In the genomic region with DNA sequence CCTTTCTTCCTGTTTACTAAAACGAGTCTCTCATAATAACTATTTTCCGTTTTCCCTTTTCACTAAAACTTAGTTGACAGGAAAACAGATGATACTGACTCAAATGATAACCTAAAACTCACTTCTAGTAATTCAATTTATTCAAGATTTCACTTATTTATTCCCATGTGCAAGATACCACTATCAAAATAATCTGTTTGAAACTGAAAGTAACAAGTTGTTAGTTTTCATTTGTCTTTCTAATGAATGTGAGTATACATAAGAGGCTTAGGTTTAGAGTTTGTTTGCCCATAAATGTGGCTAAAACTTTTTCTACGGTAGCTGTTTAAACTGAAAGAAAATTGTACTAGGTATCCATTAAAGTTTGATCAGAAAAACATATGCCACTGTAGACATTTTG, we compare ENCODE assay signal across 20 cellular contexts.
DNase-seq lines count a peak whose midpoint lies in the region; ATAC-seq, FAIRE-seq and TF ChIP-seq lines count a peak whose summit lies in the region.
"Had no signal": no experiment of that assay in that cellular context is flagged by ENCODE, and none has a peak within 500 bp of the region (broad histone marks: within the 10 kb centered on the region; RNA-seq: fewer than 3 reads in every experiment).

No MANE protein-coding gene starts in this region.

- TF ChIP-seq CTCF in D721Med (IDR thresholded peaks at IDR 0.05; ENCODE audit: insufficient read depth, missing control alignments) (no peak), HFFc6 (IDR thresholded peaks at IDR 0.05) (no peak)
- no peak for TF ChIP-seq CTCF in CD4-positive, alpha-beta T cell (IDR thresholded peaks at IDR 0.05)

- peak; percentile 16 for FAIRE-seq in D721Med (lab: Jason Lieb, UNC)
- FAIRE-seq: astrocyte, colon, endothelial cell of umbilical vein had no signal

- no peaks in the 10 kb centered on the region for H3K36me3 Mint-ChIP-seq in activated T-helper 2 cell treated with anti-CD3 and anti-CD28 coated beads, Interferon-gamma antibody, Interleukin-2, Interleukin-4, amounts not matched to agents 10 μg/mL and 5 μg/mL and 100 μg/mL, durations not matched to agents 14 hours and 24 hours and 36 hours (ENCODE audit: low read depth)
- H3K36me3 Mint-ChIP-seq in T-cell = no peaks in the 10 kb centered on the region
- no peaks in the 10 kb centered on the region for H3K36me3 Mint-ChIP-seq in HFFc6 (ENCODE audit: low read depth)
- no peaks in the 10 kb centered on the region for H3K36me3 Mint-ChIP-seq in CD4-positive, alpha-beta T cell (ENCODE audit: low read depth)

- intact Hi-C loops in activated T-helper 2 cell treated with anti-CD3 and anti-CD28 coated beads, Interferon-gamma antibody, Interleukin-2, Interleukin-4, amounts not matched to agents 10 μg/mL and 5 μg/mL and 100 μg/mL, durations not matched to agents 14 hours and 24 hours and 36 hours (cut with micrococcal nuclease) = no loop called here
- intact Hi-C loops in CD4-positive, alpha-beta T cell (cut with DNase I, micrococcal nuclease) = no loop called here

- no peaks in the 10 kb centered on the region for H3K9me3 Mint-ChIP-seq in activated T-helper 2 cell treated with anti-CD3 and anti-CD28 coated beads, Interferon-gamma antibody, Interleukin-2, Interleukin-4, amounts not matched to agents 10 μg/mL and 5 μg/mL and 100 μg/mL, durations not matched to agents 14 hours and 24 hours and 36 hours
- H3K9me3 Mint-ChIP-seq in T-cell (no peaks in the 10 kb centered on the region), HFFc6 (peaks cover 10% of the 10 kb centered on the region)
- no peaks in the 10 kb centered on the region for H3K9me3 Mint-ChIP-seq in CD4-positive, alpha-beta T cell

- CTCF ChIA-PET in T-cell (lab: Charles Lee) = no interaction called here
- CTCF ChIA-PET in CD4-positive, alpha-beta T cell (lab: Charles Lee) = no interaction called here

- ATAC-seq in GM18858 (IDR thresholded peaks at IDR 0.05; ENCODE audit: unreplicated experiment) (peak; percentile 69), HG03439 (IDR thresholded peaks at IDR 0.05; ENCODE audit: unreplicated experiment) (peak; percentile 60), T-cell (replicated peaks in 1 of 4) (no peak), HG03460 (IDR thresholded peaks at IDR 0.05; ENCODE audit: unreplicated experiment) (no peak)
- ATAC-seq in CD4-positive, alpha-beta T cell (ENCODE audit: poor library complexity) = no peak
- ATAC-seq: left colon had no signal

- peaks cover 8% of the 10 kb centered on the region for H3K4me1 Mint-ChIP-seq in activated T-helper 2 cell treated with anti-CD3 and anti-CD28 coated beads, Interferon-gamma antibody, Interleukin-2, Interleukin-4, amounts not matched to agents 10 μg/mL and 5 μg/mL and 100 μg/mL, durations not matched to agents 14 hours and 24 hours and 36 hours (ENCODE audit: low read depth)
- H3K4me1 Mint-ChIP-seq in T-cell = peaks cover 0 to 2% (median 0%) of the 10 kb centered on the region in 3 donors
- H3K4me1 Mint-ChIP-seq in HFFc6 (ENCODE audit: low read depth) = no peaks in the 10 kb centered on the region
- no peaks in the 10 kb centered on the region for H3K4me1 Mint-ChIP-seq in CD4-positive, alpha-beta T cell (ENCODE audit: low read depth)

- H3K27ac ChIP-seq in CD4-positive, alpha-beta T cell (ENCODE audit: low read depth, low read length) = no peak overlapping the region
- H3K27ac ChIP-seq: parathyroid adenoma, Peyer's patch, skin epidermis, tibial nerve had no signal

- DNase-seq in D721Med (ENCODE audit: insufficient read length, low spot score) (no peak), T-cell (no peak), HFFc6 (no peak)
- DNase-seq in activated T-helper 2 cell treated with anti-CD3 and anti-CD28 coated beads, Interferon-gamma antibody, Interleukin-2, Interleukin-4, amounts not matched to agents 10 μg/mL and 5 μg/mL and 100 μg/mL, durations not matched to agents 14 hours and 24 hours and 36 hours (ENCODE audit: low spot score) = no peak
- DNase-seq in CD4-positive, alpha-beta T cell = no peak
- DNase-seq: activated effector memory CD4-positive, alpha-beta T cell treated with anti-CD3 and anti-CD28 coated beads, Interleukin-2, amount 50 U/mL, for 16 hours; DMS79; foreskin melanocyte; left colon; NCI-H526 treated with DMSO at 0.1 percent for 48 hours; Peyer's patch had no signal

- no peaks in the 10 kb centered on the region for H3K27me3 Mint-ChIP-seq in activated T-helper 2 cell treated with anti-CD3 and anti-CD28 coated beads, Interferon-gamma antibody, Interleukin-2, Interleukin-4, amounts not matched to agents 10 μg/mL and 5 μg/mL and 100 μg/mL, durations not matched to agents 14 hours and 24 hours and 36 hours (ENCODE audit: low read depth)
- H3K27me3 Mint-ChIP-seq in T-cell = peaks cover 0 to 3% of the 10 kb centered on the region in 2 donors
- no peaks in the 10 kb centered on the region for H3K27me3 Mint-ChIP-seq in HFFc6 (ENCODE audit: insufficient read depth)
- H3K27me3 Mint-ChIP-seq in CD4-positive, alpha-beta T cell = no peaks in the 10 kb centered on the region

- H3K9me3 ChIP-seq in CD4-positive, alpha-beta T cell (ENCODE audit: control insufficient read depth, low read length) = no peaks in the 10 kb centered on the region
- H3K9me3 ChIP-seq: tibial nerve had no signal

- no peaks in the 10 kb centered on the region for H3K27me3 ChIP-seq in CD4-positive, alpha-beta T cell (ENCODE audit: control insufficient read depth, insufficient read depth, low read length)
- H3K27me3 ChIP-seq: Peyer's patch, tibial nerve had no signal

- peak overlapping the region; percentile 26 for H3K27ac Mint-ChIP-seq in activated T-helper 2 cell treated with anti-CD3 and anti-CD28 coated beads, Interferon-gamma antibody, Interleukin-2, Interleukin-4, amounts not matched to agents 10 μg/mL and 5 μg/mL and 100 μg/mL, durations not matched to agents 14 hours and 24 hours and 36 hours
- H3K27ac Mint-ChIP-seq in T-cell = no peak overlapping the region
- no peak overlapping the region for H3K27ac Mint-ChIP-seq in HFFc6
- no peak overlapping the region for H3K27ac Mint-ChIP-seq in CD4-positive, alpha-beta T cell

- POLR2A ChIA-PET in T-cell (lab: Charles Lee) = no interaction called here
- POLR2A ChIA-PET in CD4-positive, alpha-beta T cell (lab: Charles Lee) = no interaction called here

- peak overlapping the region; percentile 26 for H3K4me3 Mint-ChIP-seq in activated T-helper 2 cell treated with anti-CD3 and anti-CD28 coated beads, Interferon-gamma antibody, Interleukin-2, Interleukin-4, amounts not matched to agents 10 μg/mL and 5 μg/mL and 100 μg/mL, durations not matched to agents 14 hours and 24 hours and 36 hours (ENCODE audit: low read depth)
- H3K4me3 Mint-ChIP-seq in T-cell (peak overlapping the region in 1 of 3 donors; percentile 60), HFFc6 (no peak overlapping the region)
- H3K4me3 Mint-ChIP-seq in CD4-positive, alpha-beta T cell = no peak overlapping the region

Comparison
In these comparisons a context has a peak if more than half of its experiments do, and no peak if none do; other contexts are left out.
1. ATAC-seq: peak in GM18858 (single experiment) and HG03439 (single experiment); none in T-cell (0 of 4), HG03460 (single experiment) and CD4-positive, alpha-beta T cell (single experiment).